Comparison of ENCODE assay signal across 23 cellular contexts in the genomic region with DNA sequence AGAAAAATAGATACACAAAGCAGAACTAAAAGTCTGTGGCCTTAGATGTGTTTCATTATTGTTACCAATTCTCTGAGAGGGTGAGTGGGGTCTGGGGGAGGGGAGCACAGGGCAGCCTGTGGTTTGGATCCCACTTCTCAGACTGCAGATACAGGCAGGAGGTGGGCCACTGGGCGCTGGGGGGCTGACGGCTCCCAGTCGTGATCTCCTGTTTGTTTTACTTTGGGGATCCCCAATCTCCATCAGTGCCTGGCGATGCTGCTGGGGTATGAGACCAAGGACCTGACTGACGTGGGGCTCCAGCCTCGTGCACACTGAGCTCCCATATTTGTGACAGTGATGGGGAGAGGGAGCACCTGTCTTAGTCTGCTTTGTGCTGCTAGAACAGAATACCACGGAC. TPM values are rescaled to one million over a fixed set of nuclear protein-coding genes. Genes with fewer than 3 reads are reported as not detected.
"Had no signal": no experiment of that assay in that cellular context is flagged by ENCODE, and none has a peak within 500 bp of the region (broad histone marks: within the 10 kb centered on the region; RNA-seq: fewer than 3 reads in every experiment).

No MANE protein-coding gene starts in this region.

- H3K4me3 Mint-ChIP-seq: activated CD8-positive, alpha-beta T cell treated with anti-CD3 and anti-CD28 coated beads, Interleukin-2, amount 10 ng/mL, durations not matched to agents 7 days and 5 days; activated naive CD4-positive, alpha-beta T cell treated with anti-CD3 and anti-CD28 coated beads, Interleukin-2, amount 50 U/mL, for 24 hours; IgD-negative memory B cell; T-helper 1 cell treated with Interleukin-12 subunit alpha and Interleukin-12 subunit beta and Interleukin-4 antibody, amounts not matched to agents 30 μg/mL and 1 μg/mL, for 36 hours; WTC11 had no signal

- H3K36me3 Mint-ChIP-seq: activated naive CD4-positive, alpha-beta T cell treated with anti-CD3 and anti-CD28 coated beads, Interleukin-2, amount 50 U/mL, for 24 hours; IgD-negative memory B cell; WTC11 had no signal

- H3K27me3 Mint-ChIP-seq: activated naive CD4-positive, alpha-beta T cell treated with anti-CD3 and anti-CD28 coated beads, Interleukin-2, amount 50 U/mL, for 24 hours had no signal

- DNase-seq: activated CD4-positive, alpha-beta T cell treated with anti-CD3 and anti-CD28 coated beads for 48 hours; activated CD4-positive, alpha-beta T cell treated with anti-CD3 and anti-CD28 coated beads, Interleukin-2, amount 50 U/mL, for 4 hours; activated CD4-positive, CD25-positive, alpha-beta regulatory T cell treated with anti-CD3 and anti-CD28 coated beads, Interleukin-2, amount 50 U/mL, for 72 hours; activated CD8-positive, alpha-beta memory T cell treated with anti-CD3 and anti-CD28 coated beads, Interleukin-2, amount 50 U/mL, for 48 hours; activated CD8-positive, alpha-beta T cell treated with anti-CD3 and anti-CD28 coated beads, Interleukin-2, amount 10 ng/mL, durations not matched to agents 7 days and 5 days; activated naive CD4-positive, alpha-beta T cell; activated T-cell treated with anti-CD3 and anti-CD28 coated beads, Interleukin-2, amount 50 U/mL, for 1 hour; KG1; NCI-H1048; NCI-H1930; NCI-H2171; NCI-H446 treated with DMSO at 0.1 percent for 48 hours; NCI-H524 treated with DMSO at 0.1 percent for 48 hours; PC-3; SHP77 treated with DMSO at 0.1 percent for 48 hours had no signal

- H3K27ac Mint-ChIP-seq: activated CD8-positive, alpha-beta T cell treated with anti-CD3 and anti-CD28 coated beads, Interleukin-2, amount 10 ng/mL, durations not matched to agents 7 days and 5 days; activated naive CD4-positive, alpha-beta T cell treated with anti-CD3 and anti-CD28 coated beads, Interleukin-2, amount 50 U/mL, for 24 hours; IgD-negative memory B cell; T-helper 1 cell treated with Interleukin-12 subunit alpha and Interleukin-12 subunit beta and Interleukin-4 antibody, amounts not matched to agents 30 μg/mL and 1 μg/mL, for 36 hours; WTC11 had no signal

- ATAC-seq: activated CD8-positive, alpha-beta T cell treated with anti-CD3 and anti-CD28 coated beads, Interleukin-2, amount 10 ng/mL, durations not matched to agents 7 days and 5 days; PC-3 had no signal

- H3K9me3 Mint-ChIP-seq: activated naive CD4-positive, alpha-beta T cell treated with anti-CD3 and anti-CD28 coated beads, Interleukin-2, amount 50 U/mL, for 24 hours; IgD-negative memory B cell; T-helper 1 cell treated with Interleukin-12 subunit alpha and Interleukin-12 subunit beta and Interleukin-4 antibody, amounts not matched to agents 30 μg/mL and 1 μg/mL, for 36 hours; WTC11 had no signal

RNA-seq across cellular contexts. Expression of a gene that starts 54.9 kb away (rescaled TPM):
- total RNA-seq: activated CD8-positive, alpha-beta T cell treated with anti-CD3 and anti-CD28 coated beads, Interleukin-2, amount 10 ng/mL, durations not matched to agents 7 days and 5 days; aorta; LHCN-M2; M059J; SK-MEL-5; WTC11 had no signal
- polyA plus RNA-seq: aorta had no signal
